30 cellular contexts compared by ENCODE assay signal in the genomic region with DNA sequence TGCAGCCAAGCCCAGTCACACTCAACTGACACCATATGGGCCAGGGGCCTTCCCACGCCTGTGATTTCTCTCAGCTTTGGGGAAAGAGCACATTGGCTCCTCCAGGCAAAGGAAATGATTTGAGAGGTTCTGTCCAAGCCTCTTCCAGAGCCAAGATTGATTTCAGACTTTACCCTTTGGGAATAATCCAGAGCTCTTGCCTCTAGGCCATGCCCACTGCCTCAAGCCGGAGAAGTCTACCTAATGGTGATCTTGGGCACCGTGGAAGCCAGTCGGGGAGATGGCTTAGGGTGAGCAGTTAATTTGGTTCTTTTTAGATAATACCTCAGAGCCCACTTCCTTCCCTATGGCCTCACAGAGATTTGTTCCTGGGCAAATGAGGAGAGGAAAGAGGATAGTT.
"Had no signal": no experiment of that assay in that cellular context is flagged by ENCODE, and none has a peak within 500 bp of the region (broad histone marks: within the 10 kb centered on the region; RNA-seq: fewer than 3 reads in every experiment).

No MANE protein-coding gene starts in this region.

- DNase-seq: heart left ventricle; hypothalamus; immature natural killer cell; kidney; left colon; left ventricle myocardium inferior; mesendoderm; naive B cell; occipital lobe; ovary; posterior cingulate gyrus; retina; right cardiac atrium; sigmoid colon; small intestine; spleen; stimulated activated CD4-positive, alpha-beta T cell treated with anti-CD3 and anti-CD28 coated beads, Interleukin-4, amount 100 ng/mL, for 24 hours; stimulated activated naive CD4-positive, alpha-beta T cell treated with Interleukin-2 at 50 U/mL for 16 hours; stimulated activated naive CD8-positive, alpha-beta T cell treated with anti-CD3 and anti-CD28 coated beads, Interleukin-15, amount 100 ng/mL, for 72 hours; substantia nigra; upper lobe of left lung had no signal

- H3K4me1 ChIP-seq: prostate gland, spleen, upper lobe of left lung had no signal

- H3K36me3 Mint-ChIP-seq: immature natural killer cell; mesothelial cell of epicardium; naive B cell; natural killer cell treated with Interleukin-12 subunit alpha and Interleukin-12 subunit beta and Interleukin-15 and Interleukin-18, amount 100 ng/mL, for 72 hours; stimulated activated effector memory CD8-positive, alpha-beta T cell treated with anti-CD3 and anti-CD28 coated beads, Interleukin-12 subunit alpha, Interleukin-12 subunit beta, amount 100 ng/mL, for 72 hours had no signal

- H3K27ac Mint-ChIP-seq: immature natural killer cell; mesothelial cell of epicardium; naive B cell; natural killer cell treated with Interleukin-12 subunit alpha and Interleukin-12 subunit beta and Interleukin-15 and Interleukin-18, amount 100 ng/mL, for 72 hours; stimulated activated effector memory CD8-positive, alpha-beta T cell treated with anti-CD3 and anti-CD28 coated beads, Interleukin-12 subunit alpha, Interleukin-12 subunit beta, amount 100 ng/mL, for 72 hours; stimulated activated naive CD8-positive, alpha-beta T cell treated with anti-CD3 and anti-CD28 coated beads, Interleukin-15, amount 100 ng/mL, for 72 hours had no signal

- H3K9me3 Mint-ChIP-seq: immature natural killer cell; mesothelial cell of epicardium; naive B cell; natural killer cell treated with Interleukin-12 subunit alpha and Interleukin-12 subunit beta and Interleukin-15 and Interleukin-18, amount 100 ng/mL, for 72 hours; neural crest cell; stimulated activated effector memory CD8-positive, alpha-beta T cell treated with anti-CD3 and anti-CD28 coated beads, Interleukin-12 subunit alpha, Interleukin-12 subunit beta, amount 100 ng/mL, for 72 hours; stimulated activated naive CD8-positive, alpha-beta T cell treated with anti-CD3 and anti-CD28 coated beads, Interleukin-15, amount 100 ng/mL, for 72 hours had no signal

- H3K4me3 Mint-ChIP-seq: immature natural killer cell; mesothelial cell of epicardium; naive B cell; natural killer cell treated with Interleukin-12 subunit alpha and Interleukin-12 subunit beta and Interleukin-15 and Interleukin-18, amount 100 ng/mL, for 72 hours; neural crest cell; stimulated activated effector memory CD8-positive, alpha-beta T cell treated with anti-CD3 and anti-CD28 coated beads, Interleukin-12 subunit alpha, Interleukin-12 subunit beta, amount 100 ng/mL, for 72 hours; stimulated activated naive CD8-positive, alpha-beta T cell treated with anti-CD3 and anti-CD28 coated beads, Interleukin-15, amount 100 ng/mL, for 72 hours had no signal

- FAIRE-seq: islet of Langerhans, kidney, small intestine had no signal

- H3K9me3 ChIP-seq: heart left ventricle, left ventricle myocardium inferior, neutrophil, ovary, prostate gland, sigmoid colon, spleen, tibial nerve, upper lobe of left lung had no signal

- H3K27ac ChIP-seq: heart left ventricle, left ventricle myocardium inferior, neutrophil, ovary, prostate gland, sigmoid colon, spleen, tibial nerve, upper lobe of left lung had no signal

- H3K4me3 ChIP-seq: heart left ventricle, left ventricle myocardium inferior, lung, ovary, prostate gland, sigmoid colon, spleen, tibial nerve, upper lobe of left lung had no signal

- H3K36me3 ChIP-seq: heart left ventricle, left ventricle myocardium inferior, neutrophil, ovary, prostate gland, sigmoid colon, spleen, tibial nerve, upper lobe of left lung had no signal

- H3K27me3 ChIP-seq: heart left ventricle, ovary, sigmoid colon, tibial nerve, upper lobe of left lung had no signal

- H3K4me1 Mint-ChIP-seq: immature natural killer cell; naive B cell; stimulated activated effector memory CD8-positive, alpha-beta T cell treated with anti-CD3 and anti-CD28 coated beads, Interleukin-12 subunit alpha, Interleukin-12 subunit beta, amount 100 ng/mL, for 72 hours; stimulated activated naive CD8-positive, alpha-beta T cell treated with anti-CD3 and anti-CD28 coated beads, Interleukin-15, amount 100 ng/mL, for 72 hours had no signal
